1 cellular context compared by ENCODE assay signal in the genomic region with DNA sequence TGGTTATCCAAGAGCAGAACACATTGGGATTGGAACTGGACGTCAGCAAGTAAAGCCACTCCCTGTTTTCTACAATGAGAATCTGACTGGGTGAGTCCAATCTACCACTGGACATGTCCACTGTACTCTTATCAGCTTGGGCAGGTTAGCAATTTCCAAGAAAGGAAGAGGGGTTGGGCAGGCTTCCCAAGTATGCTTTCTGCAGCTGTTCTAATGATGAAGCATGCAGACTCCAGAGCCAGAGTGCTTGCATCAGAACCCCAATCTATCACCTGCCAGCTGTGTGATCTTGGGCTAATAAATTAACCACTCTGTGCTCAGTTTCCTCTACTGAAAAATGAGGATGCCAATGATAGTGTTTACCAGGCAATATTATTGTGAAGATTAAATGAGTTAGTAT.
TF ChIP-seq lines count a peak whose summit lies in the region.

No MANE protein-coding gene starts in this region.

TF ChIP-seq in K562, 482 proteins besides CTCF, POLR2A, EP300 and RAD21 (continued from another document and continues in another):
- TF ChIP-seq, protein P1, sequence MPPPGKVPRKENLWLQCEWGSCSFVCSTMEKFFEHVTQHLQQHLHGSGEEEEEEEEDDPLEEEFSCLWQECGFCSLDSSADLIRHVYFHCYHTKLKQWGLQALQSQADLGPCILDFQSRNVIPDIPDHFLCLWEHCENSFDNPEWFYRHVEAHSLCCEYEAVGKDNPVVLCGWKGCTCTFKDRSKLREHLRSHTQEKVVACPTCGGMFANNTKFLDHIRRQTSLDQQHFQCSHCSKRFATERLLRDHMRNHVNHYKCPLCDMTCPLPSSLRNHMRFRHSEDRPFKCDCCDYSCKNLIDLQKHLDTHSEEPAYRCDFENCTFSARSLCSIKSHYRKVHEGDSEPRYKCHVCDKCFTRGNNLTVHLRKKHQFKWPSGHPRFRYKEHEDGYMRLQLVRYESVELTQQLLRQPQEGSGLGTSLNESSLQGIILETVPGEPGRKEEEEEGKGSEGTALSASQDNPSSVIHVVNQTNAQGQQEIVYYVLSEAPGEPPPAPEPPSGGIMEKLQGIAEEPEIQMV (tag; conservative IDR thresholded peaks at IDR 0.05; ENCODE audit: low read depth): no peak
- TF ChIP-seq BRF1 (IDR thresholded peaks at IDR 0.05; ENCODE audit: borderline replicate concordance, extremely low read depth, insufficient read length) (no peak), ZNF165 (CRISPR knock-in tag; IDR thresholded peaks at IDR 0.05; ENCODE audit: borderline replicate concordance) (no peak), SIN3B (IDR thresholded peaks at IDR 0.05; ENCODE audit: low read depth) (no peak), GTF2E2 (tag; IDR thresholded peaks at IDR 0.05) (no peak), ZZZ3 (IDR thresholded peaks at IDR 0.05) (no peak), HNRNPH1 (optimal IDR thresholded peaks at IDR 0.05; ENCODE audit: low read depth, low read length) (no peak), ZNF311 (CRISPR knock-in tag; IDR thresholded peaks at IDR 0.05) (no peak), HDAC2 (IDR thresholded peaks at IDR 0.05) (peak; percentile 65; the same call in 1 of the 2 replicates), ZSCAN29 (IDR thresholded peaks at IDR 0.05) (no peak), PHF21A (IDR thresholded peaks at IDR 0.05; ENCODE audit: borderline replicate concordance, low read depth) (no peak), ZSCAN32 (CRISPR knock-in tag; IDR thresholded peaks at IDR 0.05) (no peak), BMI1 (IDR thresholded peaks at IDR 0.05; ENCODE audit: low read length) (no peak), TCF7 (IDR thresholded peaks at IDR 0.05; ENCODE audit: borderline replicate concordance) (no peak), SLC30A9 (CRISPR knock-in tag; IDR thresholded peaks at IDR 0.05) (no peak), NR2F6 (CRISPR knock-in tag; IDR thresholded peaks at IDR 0.05) (no peak), CREBBP (IDR thresholded peaks at IDR 0.05; ENCODE audit: low read depth, low read length) (no peak), ZNF239 (CRISPR knock-in tag; IDR thresholded peaks at IDR 0.05) (0 out of 2 replicates have a peak, but pooled peaks have one; percentile 11), NELFE (IDR thresholded peaks at IDR 0.05; ENCODE audit: insufficient read depth, insufficient read length) (no peak), HMG20A (CRISPR knock-in tag; conservative IDR thresholded peaks at IDR 0.05) (no peak), HEY1 (CRISPR knock-in tag; IDR thresholded peaks at IDR 0.05; ENCODE audit: borderline replicate concordance) (no peak), ILF3 (IDR thresholded peaks at IDR 0.05; ENCODE audit: borderline replicate concordance) (no peak), SOX6 (IDR thresholded peaks at IDR 0.05) (peak; percentile 96), ZNF766 (CRISPR knock-in tag; conservative IDR thresholded peaks at IDR 0.05) (peak; percentile 91; the same call in 1 of the 2 replicates), MTA2 (IDR thresholded peaks at IDR 0.05; ENCODE audit: low read depth) (peak; percentile 82), PHF20 (IDR thresholded peaks at IDR 0.05; ENCODE audit: partially characterized antibody) (no peak), MEF2D (tag; conservative IDR thresholded peaks at IDR 0.05; ENCODE audit: low read depth) (no peak), ZNF253 (CRISPR knock-in tag; conservative IDR thresholded peaks at IDR 0.05) (no peak), KDM1A (IDR thresholded peaks at IDR 0.05) (peak in 1 of 2 experiments; percentile 52; a peak in 2 of 4 replicates), SAFB (IDR thresholded peaks at IDR 0.05; ENCODE audit: borderline replicate concordance, low read depth, low read length) (no peak), HDGF (IDR thresholded peaks at IDR 0.05) (no peak), ZNF316 (IDR thresholded peaks at IDR 0.05) (no peak), ZNF551 (CRISPR knock-in tag; IDR thresholded peaks at IDR 0.05) (no peak), KLF16 (IDR thresholded peaks at IDR 0.05) (peak; percentile 85), ZNF77 (CRISPR knock-in tag; IDR thresholded peaks at IDR 0.05) (no peak), TOE1 (IDR thresholded peaks at IDR 0.05; ENCODE audit: borderline replicate concordance) (no peak), TOE1 (CRISPR knock-in tag; IDR thresholded peaks at IDR 0.05; ENCODE audit: borderline replicate concordance, low read depth) (no peak), ZFX (CRISPR knock-in tag; IDR thresholded peaks at IDR 0.05) (no peak), MCM7 (IDR thresholded peaks at IDR 0.05) (no peak), CBX8 (IDR thresholded peaks at IDR 0.05; ENCODE audit: borderline replicate concordance, extremely low read depth, low read depth, low read length, poor library complexity, severe bottlenecking) (no peak), HCFC1 (IDR thresholded peaks at IDR 0.05; ENCODE audit: low read depth, low read length) (no peak), MECOM (CRISPR knock-in tag; IDR thresholded peaks at IDR 0.05) (no peak), SETDB1 (IDR thresholded peaks at IDR 0.05; ENCODE audit: low read length) (no peak)
- TF ChIP-seq, protein P2, sequence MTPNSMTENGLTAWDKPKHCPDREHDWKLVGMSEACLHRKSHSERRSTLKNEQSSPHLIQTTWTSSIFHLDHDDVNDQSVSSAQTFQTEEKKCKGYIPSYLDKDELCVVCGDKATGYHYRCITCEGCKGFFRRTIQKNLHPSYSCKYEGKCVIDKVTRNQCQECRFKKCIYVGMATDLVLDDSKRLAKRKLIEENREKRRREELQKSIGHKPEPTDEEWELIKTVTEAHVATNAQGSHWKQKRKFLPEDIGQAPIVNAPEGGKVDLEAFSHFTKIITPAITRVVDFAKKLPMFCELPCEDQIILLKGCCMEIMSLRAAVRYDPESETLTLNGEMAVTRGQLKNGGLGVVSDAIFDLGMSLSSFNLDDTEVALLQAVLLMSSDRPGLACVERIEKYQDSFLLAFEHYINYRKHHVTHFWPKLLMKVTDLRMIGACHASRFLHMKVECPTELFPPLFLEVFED (CRISPR knock-in tag; conservative IDR thresholded peaks at IDR 0.05): no peak
- TF ChIP-seq, protein P3, sequence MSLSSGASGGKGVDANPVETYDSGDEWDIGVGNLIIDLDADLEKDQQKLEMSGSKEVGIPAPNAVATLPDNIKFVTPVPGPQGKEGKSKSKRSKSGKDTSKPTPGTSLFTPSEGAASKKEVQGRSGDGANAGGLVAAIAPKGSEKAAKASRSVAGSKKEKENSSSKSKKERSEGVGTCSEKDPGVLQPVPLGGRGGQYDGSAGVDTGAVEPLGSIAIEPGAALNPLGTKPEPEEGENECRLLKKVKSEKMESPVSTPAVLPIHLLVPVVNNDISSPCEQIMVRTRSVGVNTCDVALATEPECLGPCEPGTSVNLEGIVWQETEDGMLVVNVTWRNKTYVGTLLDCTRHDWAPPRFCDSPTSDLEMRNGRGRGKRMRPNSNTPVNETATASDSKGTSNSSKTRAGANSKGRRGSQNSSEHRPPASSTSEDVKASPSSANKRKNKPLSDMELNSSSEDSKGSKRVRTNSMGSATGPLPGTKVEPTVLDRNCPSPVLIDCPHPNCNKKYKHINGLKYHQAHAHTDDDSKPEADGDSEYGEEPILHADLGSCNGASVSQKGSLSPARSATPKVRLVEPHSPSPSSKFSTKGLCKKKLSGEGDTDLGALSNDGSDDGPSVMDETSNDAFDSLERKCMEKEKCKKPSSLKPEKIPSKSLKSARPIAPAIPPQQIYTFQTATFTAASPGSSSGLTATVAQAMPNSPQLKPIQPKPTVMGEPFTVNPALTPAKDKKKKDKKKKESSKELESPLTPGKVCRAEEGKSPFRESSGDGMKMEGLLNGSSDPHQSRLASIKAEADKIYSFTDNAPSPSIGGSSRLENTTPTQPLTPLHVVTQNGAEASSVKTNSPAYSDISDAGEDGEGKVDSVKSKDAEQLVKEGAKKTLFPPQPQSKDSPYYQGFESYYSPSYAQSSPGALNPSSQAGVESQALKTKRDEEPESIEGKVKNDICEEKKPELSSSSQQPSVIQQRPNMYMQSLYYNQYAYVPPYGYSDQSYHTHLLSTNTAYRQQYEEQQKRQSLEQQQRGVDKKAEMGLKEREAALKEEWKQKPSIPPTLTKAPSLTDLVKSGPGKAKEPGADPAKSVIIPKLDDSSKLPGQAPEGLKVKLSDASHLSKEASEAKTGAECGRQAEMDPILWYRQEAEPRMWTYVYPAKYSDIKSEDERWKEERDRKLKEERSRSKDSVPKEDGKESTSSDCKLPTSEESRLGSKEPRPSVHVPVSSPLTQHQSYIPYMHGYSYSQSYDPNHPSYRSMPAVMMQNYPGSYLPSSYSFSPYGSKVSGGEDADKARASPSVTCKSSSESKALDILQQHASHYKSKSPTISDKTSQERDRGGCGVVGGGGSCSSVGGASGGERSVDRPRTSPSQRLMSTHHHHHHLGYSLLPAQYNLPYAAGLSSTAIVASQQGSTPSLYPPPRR (CRISPR knock-in tag; IDR thresholded peaks at IDR 0.05; ENCODE audit: borderline replicate concordance): no peak
- TF ChIP-seq, protein P4, sequence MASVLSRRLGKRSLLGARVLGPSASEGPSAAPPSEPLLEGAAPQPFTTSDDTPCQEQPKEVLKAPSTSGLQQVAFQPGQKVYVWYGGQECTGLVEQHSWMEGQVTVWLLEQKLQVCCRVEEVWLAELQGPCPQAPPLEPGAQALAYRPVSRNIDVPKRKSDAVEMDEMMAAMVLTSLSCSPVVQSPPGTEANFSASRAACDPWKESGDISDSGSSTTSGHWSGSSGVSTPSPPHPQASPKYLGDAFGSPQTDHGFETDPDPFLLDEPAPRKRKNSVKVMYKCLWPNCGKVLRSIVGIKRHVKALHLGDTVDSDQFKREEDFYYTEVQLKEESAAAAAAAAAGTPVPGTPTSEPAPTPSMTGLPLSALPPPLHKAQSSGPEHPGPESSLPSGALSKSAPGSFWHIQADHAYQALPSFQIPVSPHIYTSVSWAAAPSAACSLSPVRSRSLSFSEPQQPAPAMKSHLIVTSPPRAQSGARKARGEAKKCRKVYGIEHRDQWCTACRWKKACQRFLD (CRISPR knock-in tag; IDR thresholded peaks at IDR 0.05): peak; percentile 91; the same call in 1 of the 2 replicates
- TF ChIP-seq, protein P5, sequence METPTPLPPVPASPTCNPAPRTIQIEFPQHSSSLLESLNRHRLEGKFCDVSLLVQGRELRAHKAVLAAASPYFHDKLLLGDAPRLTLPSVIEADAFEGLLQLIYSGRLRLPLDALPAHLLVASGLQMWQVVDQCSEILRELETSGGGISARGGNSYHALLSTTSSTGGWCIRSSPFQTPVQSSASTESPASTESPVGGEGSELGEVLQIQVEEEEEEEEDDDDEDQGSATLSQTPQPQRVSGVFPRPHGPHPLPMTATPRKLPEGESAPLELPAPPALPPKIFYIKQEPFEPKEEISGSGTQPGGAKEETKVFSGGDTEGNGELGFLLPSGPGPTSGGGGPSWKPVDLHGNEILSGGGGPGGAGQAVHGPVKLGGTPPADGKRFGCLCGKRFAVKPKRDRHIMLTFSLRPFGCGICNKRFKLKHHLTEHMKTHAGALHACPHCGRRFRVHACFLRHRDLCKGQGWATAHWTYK (CRISPR knock-in tag; IDR thresholded peaks at IDR 0.05): no peak
- TF ChIP-seq, protein P6, sequence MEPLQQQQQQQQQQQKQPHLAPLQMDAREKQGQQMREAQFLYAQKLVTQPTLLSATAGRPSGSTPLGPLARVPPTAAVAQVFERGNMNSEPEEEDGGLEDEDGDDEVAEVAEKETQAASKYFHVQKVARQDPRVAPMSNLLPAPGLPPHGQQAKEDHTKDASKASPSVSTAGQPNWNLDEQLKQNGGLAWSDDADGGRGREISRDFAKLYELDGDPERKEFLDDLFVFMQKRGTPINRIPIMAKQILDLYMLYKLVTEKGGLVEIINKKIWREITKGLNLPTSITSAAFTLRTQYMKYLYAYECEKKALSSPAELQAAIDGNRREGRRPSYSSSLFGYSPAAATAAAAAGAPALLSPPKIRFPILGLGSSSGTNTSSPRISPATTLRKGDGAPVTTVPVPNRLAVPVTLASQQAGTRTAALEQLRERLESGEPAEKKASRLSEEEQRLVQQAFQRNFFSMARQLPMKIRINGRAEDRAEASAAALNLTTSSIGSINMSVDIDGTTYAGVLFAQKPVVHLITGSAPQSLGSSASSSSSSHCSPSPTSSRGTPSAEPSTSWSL (CRISPR knock-in tag; IDR thresholded peaks at IDR 0.05; ENCODE audit: borderline replicate concordance): no peak
- TF ChIP-seq, protein P7, sequence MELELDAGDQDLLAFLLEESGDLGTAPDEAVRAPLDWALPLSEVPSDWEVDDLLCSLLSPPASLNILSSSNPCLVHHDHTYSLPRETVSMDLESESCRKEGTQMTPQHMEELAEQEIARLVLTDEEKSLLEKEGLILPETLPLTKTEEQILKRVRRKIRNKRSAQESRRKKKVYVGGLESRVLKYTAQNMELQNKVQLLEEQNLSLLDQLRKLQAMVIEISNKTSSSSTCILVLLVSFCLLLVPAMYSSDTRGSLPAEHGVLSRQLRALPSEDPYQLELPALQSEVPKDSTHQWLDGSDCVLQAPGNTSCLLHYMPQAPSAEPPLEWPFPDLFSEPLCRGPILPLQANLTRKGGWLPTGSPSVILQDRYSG (tag; conservative IDR thresholded peaks at IDR 0.05; ENCODE audit: low read depth): no peak
- TF ChIP-seq, protein P8, sequence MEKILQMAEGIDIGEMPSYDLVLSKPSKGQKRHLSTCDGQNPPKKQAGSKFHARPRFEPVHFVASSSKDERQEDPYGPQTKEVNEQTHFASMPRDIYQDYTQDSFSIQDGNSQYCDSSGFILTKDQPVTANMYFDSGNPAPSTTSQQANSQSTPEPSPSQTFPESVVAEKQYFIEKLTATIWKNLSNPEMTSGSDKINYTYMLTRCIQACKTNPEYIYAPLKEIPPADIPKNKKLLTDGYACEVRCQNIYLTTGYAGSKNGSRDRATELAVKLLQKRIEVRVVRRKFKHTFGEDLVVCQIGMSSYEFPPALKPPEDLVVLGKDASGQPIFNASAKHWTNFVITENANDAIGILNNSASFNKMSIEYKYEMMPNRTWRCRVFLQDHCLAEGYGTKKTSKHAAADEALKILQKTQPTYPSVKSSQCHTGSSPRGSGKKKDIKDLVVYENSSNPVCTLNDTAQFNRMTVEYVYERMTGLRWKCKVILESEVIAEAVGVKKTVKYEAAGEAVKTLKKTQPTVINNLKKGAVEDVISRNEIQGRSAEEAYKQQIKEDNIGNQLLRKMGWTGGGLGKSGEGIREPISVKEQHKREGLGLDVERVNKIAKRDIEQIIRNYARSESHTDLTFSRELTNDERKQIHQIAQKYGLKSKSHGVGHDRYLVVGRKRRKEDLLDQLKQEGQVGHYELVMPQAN (IDR thresholded peaks at IDR 0.05; ENCODE audit: borderline replicate concordance): no peak
